11 cellular contexts compared by ENCODE assay signal in genomic region chr18:58202406-58202730, GRCh38.
DNase-seq lines count a peak whose midpoint lies in the region; ATAC-seq and TF ChIP-seq lines count a peak whose summit lies in the region.
"Had no signal": no experiment of that assay in that cellular context is flagged by ENCODE, and none has a peak within 500 bp of the region (broad histone marks: within the 10 kb centered on the region; RNA-seq: fewer than 3 reads in every experiment).

No MANE protein-coding gene starts in this region.

- no peak for TF ChIP-seq CTCF in AG10803 (conservative IDR thresholded peaks at IDR 0.05; ENCODE audit: low read length)

- H3K4me3 Mint-ChIP-seq in T-helper 17 cell: no peak overlapping the region
- H3K4me3 Mint-ChIP-seq in T-cell: no peak overlapping the region
- H3K4me3 Mint-ChIP-seq: activated B cell treated with CpG ODN at 0.5 μM for 24 hours, B cell had no signal

- H3K36me3 Mint-ChIP-seq in T-helper 17 cell (ENCODE audit: low read depth) (no peaks in the 10 kb centered on the region), T-cell (no peaks in the 10 kb centered on the region)

- H3K9me3 ChIP-seq in T-helper 17 cell (ENCODE audit: control insufficient read depth, low read length, poor library complexity, severe bottlenecking): no peaks in the 10 kb centered on the region

- ATAC-seq in T-helper 17 cell (no peak), HG02970 (IDR thresholded peaks at IDR 0.05; ENCODE audit: low FRiP score, unreplicated experiment) (no peak), T-cell (replicated peaks in 1 of 4) (no peak), HG03565 (IDR thresholded peaks at IDR 0.05; ENCODE audit: unreplicated experiment) (no peak)

- CTCF ChIA-PET in T-cell (lab: Charles Lee): no interaction called here

- no peak overlapping the region for H3K4me3 ChIP-seq in AG10803 (ENCODE audit: low read length)

- H3K27me3 Mint-ChIP-seq in T-helper 17 cell (peaks cover 32% of the 10 kb centered on the region), T-cell (peaks cover 3% of the 10 kb centered on the region in 2 donors)
- H3K27me3 Mint-ChIP-seq: activated B cell treated with CpG ODN at 0.5 μM for 24 hours, B cell had no signal

- POLR2A ChIA-PET in T-cell (lab: Charles Lee): no interaction called here

- H3K4me1 Mint-ChIP-seq in T-helper 17 cell: peaks cover 2% of the 10 kb centered on the region
- no peaks in the 10 kb centered on the region for H3K4me1 Mint-ChIP-seq in T-cell
- H3K4me1 Mint-ChIP-seq: B cell had no signal

- no peaks in the 10 kb centered on the region for H3K9me3 Mint-ChIP-seq in T-cell
- H3K9me3 Mint-ChIP-seq: activated B cell treated with CpG ODN at 0.5 μM for 24 hours had no signal

- H3K27ac Mint-ChIP-seq in T-helper 17 cell (peak overlapping the region; percentile 22), T-cell (no peak overlapping the region)
- H3K27ac Mint-ChIP-seq: activated B cell treated with CpG ODN at 0.5 μM for 24 hours, B cell had no signal

- DNase-seq in AG10803 (ENCODE audit: low read depth) (peak; percentile 42), HT-29 (ENCODE audit: low spot score) (peak; percentile 56), T-helper 17 cell (no peak), left kidney (ENCODE audit: low read depth, low spot score) (peak; percentile 40), middle frontal gyrus (ENCODE audit: extremely low spot score, low spot score) (no peak), T-cell (no peak)
- DNase-seq: activated B cell treated with CpG ODN at 0.5 μM for 24 hours, NCI-H526 had no signal

Comparison
In these comparisons a context has a peak if more than half of its experiments do, and no peak if none do; other contexts are left out.
1. DNase-seq: peak in AG10803 (single experiment), HT-29 (single experiment) and left kidney (single experiment); none in T-helper 17 cell (0 of 3), middle frontal gyrus (single experiment) and T-cell (0 of 34).